In the genomic region with DNA sequence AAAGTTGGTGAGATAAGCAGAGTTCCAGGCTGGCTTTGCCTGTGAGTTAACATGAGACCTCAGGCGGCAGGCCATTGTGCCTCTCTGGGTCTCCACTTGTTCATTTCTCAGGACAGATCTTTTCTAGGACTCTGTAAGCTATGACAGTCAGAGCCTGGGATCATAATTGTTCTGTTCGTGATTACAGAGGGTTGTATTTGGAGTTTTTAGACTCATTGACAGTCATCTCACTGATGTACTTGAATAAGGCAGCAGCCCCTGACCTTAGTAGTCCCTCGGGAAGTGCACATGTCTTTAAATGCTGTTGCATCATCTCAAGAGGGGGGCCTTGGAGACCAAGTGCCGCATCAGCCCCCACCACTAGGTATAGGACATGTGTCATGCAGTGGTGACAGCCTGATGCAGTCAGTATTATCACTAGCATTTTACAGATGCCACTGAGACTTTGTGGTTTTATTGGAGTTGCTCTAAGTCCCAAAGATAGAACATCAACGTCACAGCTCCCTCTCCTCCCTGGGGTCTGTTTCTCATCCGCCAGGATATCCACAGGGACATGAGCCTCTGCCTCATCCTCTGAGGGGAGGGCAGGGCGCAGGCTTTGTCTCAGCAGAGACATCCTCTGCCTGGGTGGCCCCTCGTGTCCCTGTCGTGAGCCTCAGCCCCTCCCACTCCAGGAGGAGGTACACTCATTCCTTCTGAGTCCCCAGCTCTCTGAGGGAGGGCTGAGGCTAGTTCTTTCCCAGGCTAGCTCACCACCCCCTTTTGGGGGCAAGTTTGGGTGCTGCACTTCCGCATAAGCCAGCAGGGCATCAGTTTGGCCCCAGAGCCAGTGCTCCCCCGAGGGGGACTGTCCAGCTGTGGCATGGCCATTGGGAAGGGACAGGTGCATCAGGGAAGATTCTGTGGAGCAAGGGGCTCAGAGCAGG, we compare ENCODE assay signal across 13 cellular contexts. TPM values are rescaled to one million over a fixed set of nuclear protein-coding genes. Genes with fewer than 3 reads are reported as not detected.
DNase-seq lines count a peak whose midpoint lies in the region; ATAC-seq and TF ChIP-seq lines count a peak whose summit lies in the region.
"Had no signal": no experiment of that assay in that cellular context is flagged by ENCODE, and none has a peak within 500 bp of the region (broad histone marks: within the 10 kb centered on the region; RNA-seq: fewer than 3 reads in every experiment).

No MANE protein-coding gene starts in this region.

- H2AFZ ChIP-seq in GM23248 = no peak overlapping the region

- TF ChIP-seq CTCF in WERI-Rb-1 (IDR thresholded peaks at IDR 0.05; ENCODE audit: low read depth, low read length) = no peak
- TF ChIP-seq CTCF in heart left ventricle (IDR thresholded peaks at IDR 0.05) = no peak

- peak overlapping the region; percentile 29 for H3K4me2 ChIP-seq in GM23248 (ENCODE audit: unreplicated experiment)
- H3K4me2 ChIP-seq in skeletal muscle satellite cell (ENCODE audit: low read length) = peak overlapping the region; percentile 40

- H3K9me3 ChIP-seq in GM23248 (ENCODE audit: low read depth) = no peaks in the 10 kb centered on the region
- H3K9me3 ChIP-seq in WERI-Rb-1 (ENCODE audit: severe bottlenecking) = no peaks in the 10 kb centered on the region
- H3K9me3 ChIP-seq in heart left ventricle = no peaks in the 10 kb centered on the region
- H3K9me3 ChIP-seq in skeletal muscle satellite cell (replicated peaks; ENCODE audit: low read length) = no peaks in the 10 kb centered on the region

- no peak overlapping the region for H3K27ac Mint-ChIP-seq in activated T-helper 1 cell treated with anti-CD3 and anti-CD28 coated beads, Interleukin-12 subunit alpha, Interleukin-12 subunit beta, Interleukin-2, Interleukin-4 antibody, amounts not matched to agents 30 ng/mL and 10 ng/mL and 1 ng/mL, durations not matched to agents 14 hours and 24 hours and 36 hours
- H3K27ac Mint-ChIP-seq: natural killer cell had no signal

- H3K9me3 Mint-ChIP-seq in activated T-helper 1 cell treated with anti-CD3 and anti-CD28 coated beads, Interleukin-12 subunit alpha, Interleukin-12 subunit beta, Interleukin-2, Interleukin-4 antibody, amounts not matched to agents 30 ng/mL and 10 ng/mL and 1 ng/mL, durations not matched to agents 14 hours and 24 hours and 36 hours = no peaks in the 10 kb centered on the region
- H3K9me3 Mint-ChIP-seq: natural killer cell had no signal

- H3K9ac ChIP-seq in GM23248 (peak overlapping the region; percentile 25; the same call in 1 of the 2 replicates), skeletal muscle satellite cell (ENCODE audit: low read depth, low read length) (peak overlapping the region; percentile 15)

- H3K9me2 ChIP-seq in GM23248 (ENCODE audit: insufficient read depth) = no peaks in the 10 kb centered on the region

- peaks cover 7% of the 10 kb centered on the region for H3K27me3 Mint-ChIP-seq in activated T-helper 1 cell treated with anti-CD3 and anti-CD28 coated beads, Interleukin-12 subunit alpha, Interleukin-12 subunit beta, Interleukin-2, Interleukin-4 antibody, amounts not matched to agents 30 ng/mL and 10 ng/mL and 1 ng/mL, durations not matched to agents 14 hours and 24 hours and 36 hours (ENCODE audit: insufficient read depth)

- peaks cover 28% of the 10 kb centered on the region for H3K4me1 ChIP-seq in GM23248 (ENCODE audit: insufficient read depth)
- peaks cover 0 to 23% (median 0%) of the 10 kb centered on the region in 12 donors for H3K4me1 ChIP-seq in heart left ventricle
- H3K4me1 ChIP-seq in skeletal muscle satellite cell (ENCODE audit: control insufficient read depth, insufficient read depth, low read length) = peaks cover 34% of the 10 kb centered on the region

- 48 to 50% methylated on average over 11 of the region's 11 CpGs for WGBS in GM23248 (ENCODE audit: low coverage in 1 of 2, low lambda C conversion rate in 2 of 2, missing lambda C conversion rate in 2 of 2), 2 experiments
- 43 to 53% (median 48%) methylated on average over 11 of the region's 11 CpGs for WGBS in heart left ventricle, 4 donors

- H3K27ac ChIP-seq in GM23248 = peak overlapping the region; percentile 62
- H3K27ac ChIP-seq in WERI-Rb-1 = no peak overlapping the region
- peak overlapping the region in 4 of 12 donors; percentile 12 to 43 (median 26) for H3K27ac ChIP-seq in heart left ventricle
- H3K27ac ChIP-seq: epithelial cell of prostate had no signal

- peaks cover 98% of the 10 kb centered on the region for H3K79me2 ChIP-seq in GM23248 (ENCODE audit: insufficient read depth)

- in situ Hi-C loops in GM23248 (cut with MboI) = no loop called here

- no peaks in the 10 kb centered on the region for H3K27me3 ChIP-seq in GM23248 (replicated peaks; ENCODE audit: insufficient read depth)
- H3K27me3 ChIP-seq in WERI-Rb-1 (ENCODE audit: insufficient read depth, low read depth, severe bottlenecking) = no peaks in the 10 kb centered on the region
- H3K27me3 ChIP-seq in heart left ventricle = peaks cover 0 to 3% (median 0%) of the 10 kb centered on the region in 9 donors
- no peaks in the 10 kb centered on the region for H3K27me3 ChIP-seq in skeletal muscle satellite cell (ENCODE audit: control insufficient read depth, insufficient read depth, low read length)

- intact Hi-C loops in heart left ventricle (cut with DNase I) = no loop called here
- intact Hi-C loops in activated T-helper 1 cell treated with anti-CD3 and anti-CD28 coated beads, Interleukin-12 subunit alpha, Interleukin-12 subunit beta, Interleukin-2, Interleukin-4 antibody, amounts not matched to agents 30 ng/mL and 10 ng/mL and 1 ng/mL, durations not matched to agents 14 hours and 24 hours and 36 hours (cut with micrococcal nuclease) = no loop called here

- H3K4me3 ChIP-seq in GM23248 = no peak overlapping the region
- H3K4me3 ChIP-seq in WERI-Rb-1 (ENCODE audit: low read depth, low read length) = no peak overlapping the region
- no peak overlapping the region for H3K4me3 ChIP-seq in heart left ventricle
- H3K4me3 ChIP-seq in skeletal muscle satellite cell (ENCODE audit: low read length) = no peak overlapping the region
- H3K4me3 ChIP-seq: GM12878 had no signal

- H3F3A ChIP-seq in GM23248 (ENCODE audit: insufficient read depth) = peaks cover 3% of the 10 kb centered on the region; the same call in 1 of the 2 replicates

- no peak overlapping the region for H3K4me3 Mint-ChIP-seq in activated T-helper 1 cell treated with anti-CD3 and anti-CD28 coated beads, Interleukin-12 subunit alpha, Interleukin-12 subunit beta, Interleukin-2, Interleukin-4 antibody, amounts not matched to agents 30 ng/mL and 10 ng/mL and 1 ng/mL, durations not matched to agents 14 hours and 24 hours and 36 hours
- H3K4me3 Mint-ChIP-seq: natural killer cell had no signal

- no peaks in the 10 kb centered on the region for H3K4me1 Mint-ChIP-seq in activated T-helper 1 cell treated with anti-CD3 and anti-CD28 coated beads, Interleukin-12 subunit alpha, Interleukin-12 subunit beta, Interleukin-2, Interleukin-4 antibody, amounts not matched to agents 30 ng/mL and 10 ng/mL and 1 ng/mL, durations not matched to agents 14 hours and 24 hours and 36 hours (ENCODE audit: low read depth)
- H3K4me1 Mint-ChIP-seq: natural killer cell had no signal

- peak; percentile 47 to 81 (median 66) for ATAC-seq in heart left ventricle
- ATAC-seq: GM12878, HCT116 had no signal

- H3K36me3 ChIP-seq in GM23248 (ENCODE audit: low read depth) (no peaks in the 10 kb centered on the region), WERI-Rb-1 (no peaks in the 10 kb centered on the region), heart left ventricle (no peaks in the 10 kb centered on the region), skeletal muscle satellite cell (ENCODE audit: insufficient read depth, low read length) (no peaks in the 10 kb centered on the region)

- peak; percentile 40 for DNase-seq in GM23248
- DNase-seq in WERI-Rb-1 = peak; percentile 2
- peak in 3 of 5 donors; percentile 48 to 64 (median 64) for DNase-seq in heart left ventricle
- no peak for DNase-seq in AML-193 (lab: John Stamatoyannopoulos, UW)
- no peak for DNase-seq in UCSD-AML1 (lab: John Stamatoyannopoulos, UW; ENCODE audit: unreplicated experiment)
- DNase-seq in activated T-helper 1 cell treated with anti-CD3 and anti-CD28 coated beads, Interleukin-12 subunit alpha, Interleukin-12 subunit beta, Interleukin-2, Interleukin-4 antibody, amounts not matched to agents 30 ng/mL and 10 ng/mL and 1 ng/mL, durations not matched to agents 14 hours and 24 hours and 36 hours (ENCODE audit: low spot score) = no peak
- DNase-seq: KG1, natural killer cell, NCI-H1930 had no signal

- no peaks in the 10 kb centered on the region for H4K20me1 ChIP-seq in GM23248 (ENCODE audit: insufficient read depth)

- no peak for TF ChIP-seq POLR2A in heart left ventricle (IDR thresholded peaks at IDR 0.05)

- no peaks in the 10 kb centered on the region for H3K36me3 Mint-ChIP-seq in activated T-helper 1 cell treated with anti-CD3 and anti-CD28 coated beads, Interleukin-12 subunit alpha, Interleukin-12 subunit beta, Interleukin-2, Interleukin-4 antibody, amounts not matched to agents 30 ng/mL and 10 ng/mL and 1 ng/mL, durations not matched to agents 14 hours and 24 hours and 36 hours (ENCODE audit: low read depth)
- H3K36me3 Mint-ChIP-seq: natural killer cell had no signal

RNA-seq across cellular contexts. Expression of a gene that starts 14.1 kb away (rescaled TPM):
- total RNA-seq in GM23248 (2014; rRNA removed; shearing (Covaris generic)) = 5.1 and 8.3 TPM in 2 replicates
- polyA plus RNA-seq in GM23248 (2016; fragmentation: Nextera tagmentation; extraction: Ambion mirVana) = 9.0 and 9.6 TPM in 2 replicates
- 1 to 10 TPM in 5 of 9 donors, under 1 TPM in 4; 0.67 to 4.1 (median 1.0) TPM for total RNA-seq in heart left ventricle
- 1 to 10 TPM in 1 of 2 donors, under 1 TPM in 1; 0.30 to 1.4 TPM for polyA plus RNA-seq in heart left ventricle
- total RNA-seq in skeletal muscle satellite cell (2012; rRNA removed) = 4.2 and 4.3 TPM in 2 replicates
- 0.32 and 0.62 TPM in 2 replicates for total RNA-seq in activated T-helper 1 cell treated with anti-CD3 and anti-CD28 coated beads, Interleukin-12 subunit alpha, Interleukin-12 subunit beta, Interleukin-2, Interleukin-4 antibody, amounts not matched to agents 30 ng/mL and 10 ng/mL and 1 ng/mL, durations not matched to agents 14 hours and 24 hours and 36 hours
- total RNA-seq: GM12878, natural killer cell had no signal

Comparison
In these comparisons a context has a peak if more than half of its experiments do, and no peak if none do; other contexts are left out.
1. DNase-seq: peak in GM23248 (single experiment), WERI-Rb-1 (single experiment) and heart left ventricle (3 of 5); none in AML-193 (0 of 2), UCSD-AML1 (single experiment) and activated T-helper 1 cell treated with anti-CD3 and anti-CD28 coated beads, Interleukin-12 subunit alpha, Interleukin-12 subunit beta, Interleukin-2, Interleukin-4 antibody, amounts not matched to agents 30 ng/mL and 10 ng/mL and 1 ng/mL, durations not matched to agents 14 hours and 24 hours and 36 hours (single experiment).